ENCODE assay signal across 36 cellular contexts in genomic region chr1:119471566-119471965, GRCh38. TPM values are rescaled to one million over a fixed set of nuclear protein-coding genes. Genes with fewer than 3 reads are reported as not detected.
"Had no signal": no experiment of that assay in that cellular context is flagged by ENCODE, and none has a peak within 500 bp of the region (broad histone marks: within the 10 kb centered on the region; RNA-seq: fewer than 3 reads in every experiment).

No MANE protein-coding gene starts in this region.

- H3K9me3 ChIP-seq: ascending aorta, breast epithelium, colonic mucosa, gastrocnemius medialis, heart right ventricle had no signal

- H3K4me1 ChIP-seq: ascending aorta, breast epithelium, colonic mucosa, gastrocnemius medialis, heart right ventricle had no signal

- DNase-seq: activated CD4-positive, alpha-beta memory T cell treated with anti-CD3 and anti-CD28 coated beads for 36 hours; activated CD4-positive, alpha-beta T cell treated with anti-CD3 and anti-CD28 coated beads for 36 hours; activated CD4-positive, alpha-beta T cell treated with anti-CD3 and anti-CD28 coated beads, Interleukin-2, amount 10 ng/mL, durations not matched to agents 24 days and 14 days; activated CD4-positive, CD25-positive, alpha-beta regulatory T cell; activated CD4-positive, CD25-positive, alpha-beta regulatory T cell treated with anti-CD3 and anti-CD28 coated beads, Interleukin-2, amount 50 U/mL, for 72 hours; activated CD8-positive, alpha-beta memory T cell treated with anti-CD3 and anti-CD28 coated beads, Interleukin-2, amount 10 ng/mL, durations not matched to agents 7 days and 5 days; activated CD8-positive, alpha-beta memory T cell treated with anti-CD3 and anti-CD28 coated beads, Interleukin-2, amount 50 U/mL, for 4 hours; activated CD8-positive, alpha-beta T cell treated with anti-CD3 and anti-CD28 coated beads, Interleukin-2, amount 10 ng/mL, durations not matched to agents 7 days and 5 days; activated gamma-delta T cell; activated naive CD4-positive, alpha-beta T cell; activated naive CD4-positive, alpha-beta T cell treated with anti-CD3 and anti-CD28 coated beads, Interleukin-2, amount 10 ng/mL, durations not matched to agents 7 days and 5 days; activated naive CD8-positive, alpha-beta T cell treated with anti-CD3 and anti-CD28 coated beads, Interleukin-2, amount 10 ng/mL, durations not matched to agents 7 days and 5 days; activated T-cell treated with anti-CD3 and anti-CD28 coated beads, Interleukin-2, amount 50 U/mL, for 1 hour; activated T-cell treated with anti-CD3 and anti-CD28 coated beads, Interleukin-2, amount 50 U/mL, for 48 hours; central memory CD4-positive, alpha-beta T cell; cerebellar nuclear complex; colonic mucosa; effector CD8-positive, alpha-beta T cell; foreskin keratinocyte; gastrocnemius medialis; heart right ventricle; T-helper 17 cell; T1000; WERI-Rb-1 had no signal

- ATAC-seq: activated CD4-positive, alpha-beta T cell treated with anti-CD3 and anti-CD28 coated beads for 36 hours; activated CD8-positive, alpha-beta memory T cell treated with anti-CD3 and anti-CD28 coated beads, Interleukin-2, amount 10 ng/mL, durations not matched to agents 7 days and 5 days; activated CD8-positive, alpha-beta T cell treated with anti-CD3 and anti-CD28 coated beads, Interleukin-2, amount 10 ng/mL, durations not matched to agents 7 days and 5 days; activated naive CD4-positive, alpha-beta T cell treated with anti-CD3 and anti-CD28 coated beads, Interleukin-2, amount 50 U/mL, for 72 hours; esophagus mucosa; foreskin keratinocyte; gastrocnemius medialis; heart right ventricle; T-helper 17 cell had no signal

- H3K4me3 ChIP-seq: ascending aorta, breast epithelium, cardiac muscle cell, colonic mucosa, gastrocnemius medialis, heart right ventricle, hepatocyte had no signal

- H3K27ac ChIP-seq: ascending aorta, breast epithelium, cardiac muscle cell, colonic mucosa, foreskin keratinocyte, gastrocnemius medialis, heart right ventricle, hepatocyte, WERI-Rb-1 had no signal

- H3K4me2 ChIP-seq: hepatocyte had no signal

- H3K79me2 ChIP-seq: hepatocyte had no signal

- H3K27me3 ChIP-seq: ascending aorta, breast epithelium, cardiac muscle cell, colonic mucosa, foreskin keratinocyte, gastrocnemius medialis, hepatocyte had no signal

- H3K36me3 ChIP-seq: ascending aorta, breast epithelium, cardiac muscle cell, colonic mucosa, gastrocnemius medialis, heart right ventricle, WERI-Rb-1 had no signal

- H2AFZ ChIP-seq: hepatocyte had no signal

RNA-seq across cellular contexts. Expression of gene HSD3B1, which starts 35.4 kb away (rescaled TPM):
- total RNA-seq: activated CD4-positive, alpha-beta memory T cell treated with anti-CD3 and anti-CD28 coated beads for 36 hours; activated CD4-positive, alpha-beta T cell treated with anti-CD3 and anti-CD28 coated beads for 36 hours; activated CD4-positive, alpha-beta T cell treated with anti-CD3 and anti-CD28 coated beads, Interleukin-2, amount 10 ng/mL, durations not matched to agents 24 days and 14 days; activated CD8-positive, alpha-beta memory T cell treated with anti-CD3 and anti-CD28 coated beads for 36 hours; activated CD8-positive, alpha-beta memory T cell treated with anti-CD3 and anti-CD28 coated beads, Interleukin-2, amount 10 ng/mL, durations not matched to agents 7 days and 5 days; activated CD8-positive, alpha-beta T cell treated with anti-CD3 and anti-CD28 coated beads, Interleukin-2, amount 10 ng/mL, durations not matched to agents 7 days and 5 days; activated naive CD4-positive, alpha-beta T cell treated with anti-CD3 and anti-CD28 coated beads, Interleukin-2, amount 50 U/mL, for 72 hours; activated naive CD8-positive, alpha-beta T cell treated with anti-CD3 and anti-CD28 coated beads, Interleukin-2, amount 10 ng/mL, durations not matched to agents 7 days and 5 days; activated T-helper 1 cell treated with anti-CD3 and anti-CD28 coated beads, Interleukin-12 subunit alpha, Interleukin-12 subunit beta, Interleukin-2, Interleukin-4 antibody, amounts not matched to agents 30 ng/mL and 10 ng/mL and 1 ng/mL, durations not matched to agents 14 hours and 24 hours and 36 hours; activated T-helper 2 cell treated with anti-CD3 and anti-CD28 coated beads, Interferon-gamma antibody, Interleukin-2, Interleukin-4, amounts not matched to agents 10 μg/mL and 5 μg/mL and 100 μg/mL, durations not matched to agents 14 hours and 24 hours and 36 hours; ascending aorta; breast epithelium; dermis microvascular lymphatic vessel endothelial cell; epithelial cell of proximal tubule; esophagus mucosa; foreskin keratinocyte; gastrocnemius medialis; glomerular endothelial cell; heart right ventricle; T-helper 17 cell had no signal
- polyA plus RNA-seq: heart right ventricle had no signal

RNA-seq across cellular contexts. Expression of gene HSD3B2, which starts 56.6 kb away (rescaled TPM):
- total RNA-seq: activated CD4-positive, alpha-beta memory T cell treated with anti-CD3 and anti-CD28 coated beads for 36 hours; activated CD4-positive, alpha-beta T cell treated with anti-CD3 and anti-CD28 coated beads for 36 hours; activated CD4-positive, alpha-beta T cell treated with anti-CD3 and anti-CD28 coated beads, Interleukin-2, amount 10 ng/mL, durations not matched to agents 24 days and 14 days; activated CD8-positive, alpha-beta memory T cell treated with anti-CD3 and anti-CD28 coated beads for 36 hours; activated CD8-positive, alpha-beta memory T cell treated with anti-CD3 and anti-CD28 coated beads, Interleukin-2, amount 10 ng/mL, durations not matched to agents 7 days and 5 days; activated CD8-positive, alpha-beta T cell treated with anti-CD3 and anti-CD28 coated beads, Interleukin-2, amount 10 ng/mL, durations not matched to agents 7 days and 5 days; activated naive CD4-positive, alpha-beta T cell treated with anti-CD3 and anti-CD28 coated beads, Interleukin-2, amount 50 U/mL, for 72 hours; activated naive CD8-positive, alpha-beta T cell treated with anti-CD3 and anti-CD28 coated beads, Interleukin-2, amount 10 ng/mL, durations not matched to agents 7 days and 5 days; activated T-helper 1 cell treated with anti-CD3 and anti-CD28 coated beads, Interleukin-12 subunit alpha, Interleukin-12 subunit beta, Interleukin-2, Interleukin-4 antibody, amounts not matched to agents 30 ng/mL and 10 ng/mL and 1 ng/mL, durations not matched to agents 14 hours and 24 hours and 36 hours; activated T-helper 2 cell treated with anti-CD3 and anti-CD28 coated beads, Interferon-gamma antibody, Interleukin-2, Interleukin-4, amounts not matched to agents 10 μg/mL and 5 μg/mL and 100 μg/mL, durations not matched to agents 14 hours and 24 hours and 36 hours; breast epithelium; dermis microvascular lymphatic vessel endothelial cell; epithelial cell of proximal tubule; foreskin keratinocyte; glomerular endothelial cell; heart right ventricle; T-helper 17 cell had no signal
- polyA plus RNA-seq: cardiac muscle cell, foreskin keratinocyte had no signal
